In genomic region chr11:61509058-61510029, GRCh38 we compare ENCODE assay signal across 1 cellular context.
TF ChIP-seq lines count a peak whose summit lies in the region.

No MANE protein-coding gene starts in this region.

TF ChIP-seq in K562, 482 proteins besides CTCF, POLR2A, EP300 and RAD21 (continued from another document and continues in another):
- TF ChIP-seq YY1 (IDR thresholded peaks at IDR 0.05; ENCODE audit: borderline replicate concordance in 1 of 3, control insufficient read depth in 1 of 3, extremely low read depth in 1 of 3, insufficient read depth in 3 of 3, insufficient read length in 1 of 3, insufficient replicate concordance in 2 of 3, low read depth in 1 of 3, low read length in 2 of 3): peak in 1 of 3 experiments; percentile 31
- TF ChIP-seq, protein P1, sequence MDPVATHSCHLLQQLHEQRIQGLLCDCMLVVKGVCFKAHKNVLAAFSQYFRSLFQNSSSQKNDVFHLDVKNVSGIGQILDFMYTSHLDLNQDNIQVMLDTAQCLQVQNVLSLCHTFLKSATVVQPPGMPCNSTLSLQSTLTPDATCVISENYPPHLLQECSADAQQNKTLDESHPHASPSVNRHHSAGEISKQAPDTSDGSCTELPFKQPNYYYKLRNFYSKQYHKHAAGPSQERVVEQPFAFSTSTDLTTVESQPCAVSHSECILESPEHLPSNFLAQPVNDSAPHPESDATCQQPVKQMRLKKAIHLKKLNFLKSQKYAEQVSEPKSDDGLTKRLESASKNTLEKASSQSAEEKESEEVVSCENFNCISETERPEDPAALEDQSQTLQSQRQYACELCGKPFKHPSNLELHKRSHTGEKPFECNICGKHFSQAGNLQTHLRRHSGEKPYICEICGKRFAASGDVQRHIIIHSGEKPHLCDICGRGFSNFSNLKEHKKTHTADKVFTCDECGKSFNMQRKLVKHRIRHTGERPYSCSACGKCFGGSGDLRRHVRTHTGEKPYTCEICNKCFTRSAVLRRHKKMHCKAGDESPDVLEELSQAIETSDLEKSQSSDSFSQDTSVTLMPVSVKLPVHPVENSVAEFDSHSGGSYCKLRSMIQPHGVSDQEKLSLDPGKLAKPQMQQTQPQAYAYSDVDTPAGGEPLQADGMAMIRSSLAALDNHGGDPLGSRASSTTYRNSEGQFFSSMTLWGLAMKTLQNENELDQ (CRISPR knock-in tag; IDR thresholded peaks at IDR 0.05; ENCODE audit: borderline replicate concordance): no peak
- TF ChIP-seq BCLAF1 (IDR thresholded peaks at IDR 0.05; ENCODE audit: borderline replicate concordance in 1 of 2, control insufficient read depth in 1 of 2, low read depth in 2 of 2, low read length in 1 of 2): 0 out of 4 replicates have a peak, but pooled peaks of 1 of the 2 experiments have one; percentile 66
- no peak for TF ChIP-seq ZNF212 (CRISPR knock-in tag; IDR thresholded peaks at IDR 0.05)
- peak; percentile 20; the same call in 1 of the 2 replicates for TF ChIP-seq CREB1 (IDR thresholded peaks at IDR 0.05)
- TF ChIP-seq CREB1 (CRISPR knock-in tag; IDR thresholded peaks at IDR 0.05): no peak
- 0 out of 2 replicates have a peak, but pooled peaks have one; percentile 46 for TF ChIP-seq ETS1 (conservative IDR thresholded peaks at IDR 0.05; ENCODE audit: control insufficient read depth, low read depth, low read length)
- peak; percentile 58; the same call in 1 of the 2 replicates for TF ChIP-seq NR3C1 (CRISPR knock-in tag; IDR thresholded peaks at IDR 0.05)
- TF ChIP-seq TEAD1 (CRISPR knock-in tag; IDR thresholded peaks at IDR 0.05): peak in 1 of 2 experiments; percentile 62; a peak in 1 of 4 replicates
- TF ChIP-seq CBX3 (IDR thresholded peaks at IDR 0.05; ENCODE audit: borderline replicate concordance in 1 of 2, low read length in 2 of 2): peak in 1 of 2 experiments; percentile 88; a peak in 1 of 3 replicates
- no peak for TF ChIP-seq DIDO1 (tag; IDR thresholded peaks at IDR 0.05; ENCODE audit: low read depth)
- no peak for TF ChIP-seq NR0B1 (IDR thresholded peaks at IDR 0.05; ENCODE audit: partially characterized antibody)
- no peak for TF ChIP-seq GATAD2A (IDR thresholded peaks at IDR 0.05)
- TF ChIP-seq PREB (CRISPR knock-in tag; IDR thresholded peaks at IDR 0.05): no peak
- TF ChIP-seq, protein P2, sequence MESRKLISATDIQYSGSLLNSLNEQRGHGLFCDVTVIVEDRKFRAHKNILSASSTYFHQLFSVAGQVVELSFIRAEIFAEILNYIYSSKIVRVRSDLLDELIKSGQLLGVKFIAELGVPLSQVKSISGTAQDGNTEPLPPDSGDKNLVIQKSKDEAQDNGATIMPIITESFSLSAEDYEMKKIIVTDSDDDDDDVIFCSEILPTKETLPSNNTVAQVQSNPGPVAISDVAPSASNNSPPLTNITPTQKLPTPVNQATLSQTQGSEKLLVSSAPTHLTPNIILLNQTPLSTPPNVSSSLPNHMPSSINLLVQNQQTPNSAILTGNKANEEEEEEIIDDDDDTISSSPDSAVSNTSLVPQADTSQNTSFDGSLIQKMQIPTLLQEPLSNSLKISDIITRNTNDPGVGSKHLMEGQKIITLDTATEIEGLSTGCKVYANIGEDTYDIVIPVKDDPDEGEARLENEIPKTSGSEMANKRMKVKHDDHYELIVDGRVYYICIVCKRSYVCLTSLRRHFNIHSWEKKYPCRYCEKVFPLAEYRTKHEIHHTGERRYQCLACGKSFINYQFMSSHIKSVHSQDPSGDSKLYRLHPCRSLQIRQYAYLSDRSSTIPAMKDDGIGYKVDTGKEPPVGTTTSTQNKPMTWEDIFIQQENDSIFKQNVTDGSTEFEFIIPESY (CRISPR knock-in tag; IDR thresholded peaks at IDR 0.05): peak; percentile 88
- TF ChIP-seq POLR2G (IDR thresholded peaks at IDR 0.05; ENCODE audit: low read depth, low read length): peak; percentile 47; the same call in 1 of the 2 replicates
- TF ChIP-seq, protein P3, sequence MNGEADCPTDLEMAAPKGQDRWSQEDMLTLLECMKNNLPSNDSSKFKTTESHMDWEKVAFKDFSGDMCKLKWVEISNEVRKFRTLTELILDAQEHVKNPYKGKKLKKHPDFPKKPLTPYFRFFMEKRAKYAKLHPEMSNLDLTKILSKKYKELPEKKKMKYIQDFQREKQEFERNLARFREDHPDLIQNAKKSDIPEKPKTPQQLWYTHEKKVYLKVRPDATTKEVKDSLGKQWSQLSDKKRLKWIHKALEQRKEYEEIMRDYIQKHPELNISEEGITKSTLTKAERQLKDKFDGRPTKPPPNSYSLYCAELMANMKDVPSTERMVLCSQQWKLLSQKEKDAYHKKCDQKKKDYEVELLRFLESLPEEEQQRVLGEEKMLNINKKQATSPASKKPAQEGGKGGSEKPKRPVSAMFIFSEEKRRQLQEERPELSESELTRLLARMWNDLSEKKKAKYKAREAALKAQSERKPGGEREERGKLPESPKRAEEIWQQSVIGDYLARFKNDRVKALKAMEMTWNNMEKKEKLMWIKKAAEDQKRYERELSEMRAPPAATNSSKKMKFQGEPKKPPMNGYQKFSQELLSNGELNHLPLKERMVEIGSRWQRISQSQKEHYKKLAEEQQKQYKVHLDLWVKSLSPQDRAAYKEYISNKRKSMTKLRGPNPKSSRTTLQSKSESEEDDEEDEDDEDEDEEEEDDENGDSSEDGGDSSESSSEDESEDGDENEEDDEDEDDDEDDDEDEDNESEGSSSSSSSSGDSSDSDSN (IDR thresholded peaks at IDR 0.05; ENCODE audit: borderline replicate concordance in 1 of 2, low read depth in 2 of 2, low read length in 2 of 2): peak; percentile 79 to 92; a peak in 3 of 4 replicates
- TF ChIP-seq, protein P4, sequence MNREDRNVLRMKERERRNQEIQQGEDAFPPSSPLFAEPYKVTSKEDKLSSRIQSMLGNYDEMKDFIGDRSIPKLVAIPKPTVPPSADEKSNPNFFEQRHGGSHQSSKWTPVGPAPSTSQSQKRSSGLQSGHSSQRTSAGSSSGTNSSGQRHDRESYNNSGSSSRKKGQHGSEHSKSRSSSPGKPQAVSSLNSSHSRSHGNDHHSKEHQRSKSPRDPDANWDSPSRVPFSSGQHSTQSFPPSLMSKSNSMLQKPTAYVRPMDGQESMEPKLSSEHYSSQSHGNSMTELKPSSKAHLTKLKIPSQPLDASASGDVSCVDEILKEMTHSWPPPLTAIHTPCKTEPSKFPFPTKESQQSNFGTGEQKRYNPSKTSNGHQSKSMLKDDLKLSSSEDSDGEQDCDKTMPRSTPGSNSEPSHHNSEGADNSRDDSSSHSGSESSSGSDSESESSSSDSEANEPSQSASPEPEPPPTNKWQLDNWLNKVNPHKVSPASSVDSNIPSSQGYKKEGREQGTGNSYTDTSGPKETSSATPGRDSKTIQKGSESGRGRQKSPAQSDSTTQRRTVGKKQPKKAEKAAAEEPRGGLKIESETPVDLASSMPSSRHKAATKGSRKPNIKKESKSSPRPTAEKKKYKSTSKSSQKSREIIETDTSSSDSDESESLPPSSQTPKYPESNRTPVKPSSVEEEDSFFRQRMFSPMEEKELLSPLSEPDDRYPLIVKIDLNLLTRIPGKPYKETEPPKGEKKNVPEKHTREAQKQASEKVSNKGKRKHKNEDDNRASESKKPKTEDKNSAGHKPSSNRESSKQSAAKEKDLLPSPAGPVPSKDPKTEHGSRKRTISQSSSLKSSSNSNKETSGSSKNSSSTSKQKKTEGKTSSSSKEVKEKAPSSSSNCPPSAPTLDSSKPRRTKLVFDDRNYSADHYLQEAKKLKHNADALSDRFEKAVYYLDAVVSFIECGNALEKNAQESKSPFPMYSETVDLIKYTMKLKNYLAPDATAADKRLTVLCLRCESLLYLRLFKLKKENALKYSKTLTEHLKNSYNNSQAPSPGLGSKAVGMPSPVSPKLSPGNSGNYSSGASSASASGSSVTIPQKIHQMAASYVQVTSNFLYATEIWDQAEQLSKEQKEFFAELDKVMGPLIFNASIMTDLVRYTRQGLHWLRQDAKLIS (CRISPR knock-in tag; IDR thresholded peaks at IDR 0.05): no peak
- TF ChIP-seq HNRNPL (IDR thresholded peaks at IDR 0.05; ENCODE audit: low read depth, low read length): peak; percentile 83; the same call in 1 of the 2 replicates
- TF ChIP-seq FOXP1 (CRISPR knock-in tag; IDR thresholded peaks at IDR 0.05): peak; percentile 81; the same call in 1 of the 2 replicates
- TF ChIP-seq RB1 (IDR thresholded peaks at IDR 0.05; ENCODE audit: low read depth): peak; percentile 78
- TF ChIP-seq, protein P5, sequence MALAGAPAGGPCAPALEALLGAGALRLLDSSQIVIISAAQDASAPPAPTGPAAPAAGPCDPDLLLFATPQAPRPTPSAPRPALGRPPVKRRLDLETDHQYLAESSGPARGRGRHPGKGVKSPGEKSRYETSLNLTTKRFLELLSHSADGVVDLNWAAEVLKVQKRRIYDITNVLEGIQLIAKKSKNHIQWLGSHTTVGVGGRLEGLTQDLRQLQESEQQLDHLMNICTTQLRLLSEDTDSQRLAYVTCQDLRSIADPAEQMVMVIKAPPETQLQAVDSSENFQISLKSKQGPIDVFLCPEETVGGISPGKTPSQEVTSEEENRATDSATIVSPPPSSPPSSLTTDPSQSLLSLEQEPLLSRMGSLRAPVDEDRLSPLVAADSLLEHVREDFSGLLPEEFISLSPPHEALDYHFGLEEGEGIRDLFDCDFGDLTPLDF (CRISPR knock-in tag; IDR thresholded peaks at IDR 0.05): peak; percentile 83; the same call in 1 of the 2 replicates
- no peak for TF ChIP-seq LCOR (CRISPR knock-in tag; IDR thresholded peaks at IDR 0.05)
- TF ChIP-seq CTBP1 (IDR thresholded peaks at IDR 0.05; ENCODE audit: borderline replicate concordance): peak; percentile 97
- TF ChIP-seq E2F5 (CRISPR knock-in tag; IDR thresholded peaks at IDR 0.05): peak; percentile 88
- no peak for TF ChIP-seq MEF2D (tag; conservative IDR thresholded peaks at IDR 0.05; ENCODE audit: low read depth)
- TF ChIP-seq MTA3 (IDR thresholded peaks at IDR 0.05; ENCODE audit: borderline replicate concordance): peak; percentile 57; the same call in 1 of the 2 replicates
- TF ChIP-seq CREB3L1 (IDR thresholded peaks at IDR 0.05; ENCODE audit: borderline replicate concordance, low read depth): peak; percentile 51; the same call in 1 of the 2 replicates
- TF ChIP-seq CBX5 (IDR thresholded peaks at IDR 0.05; ENCODE audit: borderline replicate concordance, low read depth): 0 out of 2 replicates have a peak, but pooled peaks have one; percentile 23
